Comparison of ENCODE assay signal across 5 cellular contexts in the genomic region with DNA sequence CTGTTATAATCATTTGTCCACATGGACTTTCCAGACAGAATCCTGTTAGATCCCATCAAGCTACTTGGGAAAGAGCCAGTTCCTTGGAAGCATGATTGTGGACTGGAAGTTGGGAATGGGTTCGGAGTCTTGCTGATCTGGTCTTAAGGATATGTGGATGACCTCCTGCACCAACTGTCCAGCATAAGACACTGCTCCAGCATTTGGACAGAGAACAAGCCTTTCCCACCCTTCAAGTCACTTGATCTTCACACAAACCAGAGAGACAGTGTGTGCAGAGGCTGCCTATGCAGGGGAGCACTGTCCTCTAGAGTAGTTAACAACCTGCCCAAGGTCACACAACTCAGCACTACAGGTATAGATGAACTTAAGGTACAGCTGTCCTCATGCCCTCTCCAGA.
TF ChIP-seq lines count a peak whose summit lies in the region.

No MANE protein-coding gene starts in this region.

TF ChIP-seq in SK-N-SH, 30 proteins besides CTCF, POLR2A, EP300 and RAD21:
- no peak for TF ChIP-seq RCOR1 (IDR thresholded peaks at IDR 0.05; ENCODE audit: low read length)
- TF ChIP-seq, protein P1, sequence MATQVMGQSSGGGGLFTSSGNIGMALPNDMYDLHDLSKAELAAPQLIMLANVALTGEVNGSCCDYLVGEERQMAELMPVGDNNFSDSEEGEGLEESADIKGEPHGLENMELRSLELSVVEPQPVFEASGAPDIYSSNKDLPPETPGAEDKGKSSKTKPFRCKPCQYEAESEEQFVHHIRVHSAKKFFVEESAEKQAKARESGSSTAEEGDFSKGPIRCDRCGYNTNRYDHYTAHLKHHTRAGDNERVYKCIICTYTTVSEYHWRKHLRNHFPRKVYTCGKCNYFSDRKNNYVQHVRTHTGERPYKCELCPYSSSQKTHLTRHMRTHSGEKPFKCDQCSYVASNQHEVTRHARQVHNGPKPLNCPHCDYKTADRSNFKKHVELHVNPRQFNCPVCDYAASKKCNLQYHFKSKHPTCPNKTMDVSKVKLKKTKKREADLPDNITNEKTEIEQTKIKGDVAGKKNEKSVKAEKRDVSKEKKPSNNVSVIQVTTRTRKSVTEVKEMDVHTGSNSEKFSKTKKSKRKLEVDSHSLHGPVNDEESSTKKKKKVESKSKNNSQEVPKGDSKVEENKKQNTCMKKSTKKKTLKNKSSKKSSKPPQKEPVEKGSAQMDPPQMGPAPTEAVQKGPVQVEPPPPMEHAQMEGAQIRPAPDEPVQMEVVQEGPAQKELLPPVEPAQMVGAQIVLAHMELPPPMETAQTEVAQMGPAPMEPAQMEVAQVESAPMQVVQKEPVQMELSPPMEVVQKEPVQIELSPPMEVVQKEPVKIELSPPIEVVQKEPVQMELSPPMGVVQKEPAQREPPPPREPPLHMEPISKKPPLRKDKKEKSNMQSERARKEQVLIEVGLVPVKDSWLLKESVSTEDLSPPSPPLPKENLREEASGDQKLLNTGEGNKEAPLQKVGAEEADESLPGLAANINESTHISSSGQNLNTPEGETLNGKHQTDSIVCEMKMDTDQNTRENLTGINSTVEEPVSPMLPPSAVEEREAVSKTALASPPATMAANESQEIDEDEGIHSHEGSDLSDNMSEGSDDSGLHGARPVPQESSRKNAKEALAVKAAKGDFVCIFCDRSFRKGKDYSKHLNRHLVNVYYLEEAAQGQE (IDR thresholded peaks at IDR 0.05; ENCODE audit: low read depth, low read length), result peak; percentile 82

TF ChIP-seq in SK-N-SH treated with all-trans-retinoic acid at 6 μM for 48 hours, 23 proteins besides CTCF, POLR2A, EP300 and RAD21:
- TF ChIP-seq, protein P2, sequence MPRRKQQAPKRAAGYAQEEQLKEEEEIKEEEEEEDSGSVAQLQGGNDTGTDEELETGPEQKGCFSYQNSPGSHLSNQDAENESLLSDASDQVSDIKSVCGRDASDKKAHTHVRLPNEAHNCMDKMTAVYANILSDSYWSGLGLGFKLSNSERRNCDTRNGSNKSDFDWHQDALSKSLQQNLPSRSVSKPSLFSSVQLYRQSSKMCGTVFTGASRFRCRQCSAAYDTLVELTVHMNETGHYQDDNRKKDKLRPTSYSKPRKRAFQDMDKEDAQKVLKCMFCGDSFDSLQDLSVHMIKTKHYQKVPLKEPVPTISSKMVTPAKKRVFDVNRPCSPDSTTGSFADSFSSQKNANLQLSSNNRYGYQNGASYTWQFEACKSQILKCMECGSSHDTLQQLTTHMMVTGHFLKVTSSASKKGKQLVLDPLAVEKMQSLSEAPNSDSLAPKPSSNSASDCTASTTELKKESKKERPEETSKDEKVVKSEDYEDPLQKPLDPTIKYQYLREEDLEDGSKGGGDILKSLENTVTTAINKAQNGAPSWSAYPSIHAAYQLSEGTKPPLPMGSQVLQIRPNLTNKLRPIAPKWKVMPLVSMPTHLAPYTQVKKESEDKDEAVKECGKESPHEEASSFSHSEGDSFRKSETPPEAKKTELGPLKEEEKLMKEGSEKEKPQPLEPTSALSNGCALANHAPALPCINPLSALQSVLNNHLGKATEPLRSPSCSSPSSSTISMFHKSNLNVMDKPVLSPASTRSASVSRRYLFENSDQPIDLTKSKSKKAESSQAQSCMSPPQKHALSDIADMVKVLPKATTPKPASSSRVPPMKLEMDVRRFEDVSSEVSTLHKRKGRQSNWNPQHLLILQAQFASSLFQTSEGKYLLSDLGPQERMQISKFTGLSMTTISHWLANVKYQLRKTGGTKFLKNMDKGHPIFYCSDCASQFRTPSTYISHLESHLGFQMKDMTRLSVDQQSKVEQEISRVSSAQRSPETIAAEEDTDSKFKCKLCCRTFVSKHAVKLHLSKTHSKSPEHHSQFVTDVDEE (CRISPR knock-in tag; IDR thresholded peaks at IDR 0.05), result no peak
- no peak for TF ChIP-seq ARNTL (CRISPR knock-in tag; IDR thresholded peaks at IDR 0.05; ENCODE audit: borderline replicate concordance, low read depth)
- TF ChIP-seq ZNF8 (CRISPR knock-in tag; IDR thresholded peaks at IDR 0.05), result no peak
TF ChIP-seq in SK-N-SH treated with all-trans-retinoic acid at 6 μM for 48 hours: peak in this region for 0.

TF ChIP-seq in IMR-90, 13 proteins besides CTCF, POLR2A, EP300 and RAD21:
- TF ChIP-seq FOS (IDR thresholded peaks at IDR 0.05; ENCODE audit: low read depth, low read length) (no peak), NFE2L2 (IDR thresholded peaks at IDR 0.05; ENCODE audit: low read depth, low read length) (no peak)

TF ChIP-seq in WTC11, 78 proteins besides CTCF, POLR2A, EP300 and RAD21:
- TF ChIP-seq ZNF219 (CRISPR knock-in tag; IDR thresholded peaks at IDR 0.05; ENCODE audit: borderline replicate concordance), result 0 out of 2 replicates have a peak, but pooled peaks have one; percentile 33
- TF ChIP-seq, protein P3, sequence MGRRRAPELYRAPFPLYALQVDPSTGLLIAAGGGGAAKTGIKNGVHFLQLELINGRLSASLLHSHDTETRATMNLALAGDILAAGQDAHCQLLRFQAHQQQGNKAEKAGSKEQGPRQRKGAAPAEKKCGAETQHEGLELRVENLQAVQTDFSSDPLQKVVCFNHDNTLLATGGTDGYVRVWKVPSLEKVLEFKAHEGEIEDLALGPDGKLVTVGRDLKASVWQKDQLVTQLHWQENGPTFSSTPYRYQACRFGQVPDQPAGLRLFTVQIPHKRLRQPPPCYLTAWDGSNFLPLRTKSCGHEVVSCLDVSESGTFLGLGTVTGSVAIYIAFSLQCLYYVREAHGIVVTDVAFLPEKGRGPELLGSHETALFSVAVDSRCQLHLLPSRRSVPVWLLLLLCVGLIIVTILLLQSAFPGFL (CRISPR knock-in tag; IDR thresholded peaks at IDR 0.05; ENCODE audit: borderline replicate concordance), result no peak

TF ChIP-seq in H1, 55 proteins besides CTCF, POLR2A, EP300 and RAD21:
- peak; percentile 30 for TF ChIP-seq EZH2 (IDR thresholded peaks at IDR 0.05; ENCODE audit: low read depth, low read length, severe bottlenecking)
- no peak for TF ChIP-seq CHD1 (IDR thresholded peaks at IDR 0.05; ENCODE audit: low read depth, low read length)
- no peak for TF ChIP-seq TBP (IDR thresholded peaks at IDR 0.05; ENCODE audit: low read depth, low read length)
- peak; percentile 65; the same call in 1 of the 2 replicates for TF ChIP-seq SUZ12 (IDR thresholded peaks at IDR 0.05; ENCODE audit: low read length)
- TF ChIP-seq, protein P4, sequence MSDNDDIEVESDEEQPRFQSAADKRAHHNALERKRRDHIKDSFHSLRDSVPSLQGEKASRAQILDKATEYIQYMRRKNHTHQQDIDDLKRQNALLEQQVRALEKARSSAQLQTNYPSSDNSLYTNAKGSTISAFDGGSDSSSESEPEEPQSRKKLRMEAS (IDR thresholded peaks at IDR 0.05), result no peak
- no peak for TF ChIP-seq KDM4A (IDR thresholded peaks at IDR 0.05; ENCODE audit: low read depth, low read length, severe bottlenecking)
- no peak for TF ChIP-seq ASH2L (IDR thresholded peaks at IDR 0.05; ENCODE audit: low read length)
- TF ChIP-seq, protein P5, sequence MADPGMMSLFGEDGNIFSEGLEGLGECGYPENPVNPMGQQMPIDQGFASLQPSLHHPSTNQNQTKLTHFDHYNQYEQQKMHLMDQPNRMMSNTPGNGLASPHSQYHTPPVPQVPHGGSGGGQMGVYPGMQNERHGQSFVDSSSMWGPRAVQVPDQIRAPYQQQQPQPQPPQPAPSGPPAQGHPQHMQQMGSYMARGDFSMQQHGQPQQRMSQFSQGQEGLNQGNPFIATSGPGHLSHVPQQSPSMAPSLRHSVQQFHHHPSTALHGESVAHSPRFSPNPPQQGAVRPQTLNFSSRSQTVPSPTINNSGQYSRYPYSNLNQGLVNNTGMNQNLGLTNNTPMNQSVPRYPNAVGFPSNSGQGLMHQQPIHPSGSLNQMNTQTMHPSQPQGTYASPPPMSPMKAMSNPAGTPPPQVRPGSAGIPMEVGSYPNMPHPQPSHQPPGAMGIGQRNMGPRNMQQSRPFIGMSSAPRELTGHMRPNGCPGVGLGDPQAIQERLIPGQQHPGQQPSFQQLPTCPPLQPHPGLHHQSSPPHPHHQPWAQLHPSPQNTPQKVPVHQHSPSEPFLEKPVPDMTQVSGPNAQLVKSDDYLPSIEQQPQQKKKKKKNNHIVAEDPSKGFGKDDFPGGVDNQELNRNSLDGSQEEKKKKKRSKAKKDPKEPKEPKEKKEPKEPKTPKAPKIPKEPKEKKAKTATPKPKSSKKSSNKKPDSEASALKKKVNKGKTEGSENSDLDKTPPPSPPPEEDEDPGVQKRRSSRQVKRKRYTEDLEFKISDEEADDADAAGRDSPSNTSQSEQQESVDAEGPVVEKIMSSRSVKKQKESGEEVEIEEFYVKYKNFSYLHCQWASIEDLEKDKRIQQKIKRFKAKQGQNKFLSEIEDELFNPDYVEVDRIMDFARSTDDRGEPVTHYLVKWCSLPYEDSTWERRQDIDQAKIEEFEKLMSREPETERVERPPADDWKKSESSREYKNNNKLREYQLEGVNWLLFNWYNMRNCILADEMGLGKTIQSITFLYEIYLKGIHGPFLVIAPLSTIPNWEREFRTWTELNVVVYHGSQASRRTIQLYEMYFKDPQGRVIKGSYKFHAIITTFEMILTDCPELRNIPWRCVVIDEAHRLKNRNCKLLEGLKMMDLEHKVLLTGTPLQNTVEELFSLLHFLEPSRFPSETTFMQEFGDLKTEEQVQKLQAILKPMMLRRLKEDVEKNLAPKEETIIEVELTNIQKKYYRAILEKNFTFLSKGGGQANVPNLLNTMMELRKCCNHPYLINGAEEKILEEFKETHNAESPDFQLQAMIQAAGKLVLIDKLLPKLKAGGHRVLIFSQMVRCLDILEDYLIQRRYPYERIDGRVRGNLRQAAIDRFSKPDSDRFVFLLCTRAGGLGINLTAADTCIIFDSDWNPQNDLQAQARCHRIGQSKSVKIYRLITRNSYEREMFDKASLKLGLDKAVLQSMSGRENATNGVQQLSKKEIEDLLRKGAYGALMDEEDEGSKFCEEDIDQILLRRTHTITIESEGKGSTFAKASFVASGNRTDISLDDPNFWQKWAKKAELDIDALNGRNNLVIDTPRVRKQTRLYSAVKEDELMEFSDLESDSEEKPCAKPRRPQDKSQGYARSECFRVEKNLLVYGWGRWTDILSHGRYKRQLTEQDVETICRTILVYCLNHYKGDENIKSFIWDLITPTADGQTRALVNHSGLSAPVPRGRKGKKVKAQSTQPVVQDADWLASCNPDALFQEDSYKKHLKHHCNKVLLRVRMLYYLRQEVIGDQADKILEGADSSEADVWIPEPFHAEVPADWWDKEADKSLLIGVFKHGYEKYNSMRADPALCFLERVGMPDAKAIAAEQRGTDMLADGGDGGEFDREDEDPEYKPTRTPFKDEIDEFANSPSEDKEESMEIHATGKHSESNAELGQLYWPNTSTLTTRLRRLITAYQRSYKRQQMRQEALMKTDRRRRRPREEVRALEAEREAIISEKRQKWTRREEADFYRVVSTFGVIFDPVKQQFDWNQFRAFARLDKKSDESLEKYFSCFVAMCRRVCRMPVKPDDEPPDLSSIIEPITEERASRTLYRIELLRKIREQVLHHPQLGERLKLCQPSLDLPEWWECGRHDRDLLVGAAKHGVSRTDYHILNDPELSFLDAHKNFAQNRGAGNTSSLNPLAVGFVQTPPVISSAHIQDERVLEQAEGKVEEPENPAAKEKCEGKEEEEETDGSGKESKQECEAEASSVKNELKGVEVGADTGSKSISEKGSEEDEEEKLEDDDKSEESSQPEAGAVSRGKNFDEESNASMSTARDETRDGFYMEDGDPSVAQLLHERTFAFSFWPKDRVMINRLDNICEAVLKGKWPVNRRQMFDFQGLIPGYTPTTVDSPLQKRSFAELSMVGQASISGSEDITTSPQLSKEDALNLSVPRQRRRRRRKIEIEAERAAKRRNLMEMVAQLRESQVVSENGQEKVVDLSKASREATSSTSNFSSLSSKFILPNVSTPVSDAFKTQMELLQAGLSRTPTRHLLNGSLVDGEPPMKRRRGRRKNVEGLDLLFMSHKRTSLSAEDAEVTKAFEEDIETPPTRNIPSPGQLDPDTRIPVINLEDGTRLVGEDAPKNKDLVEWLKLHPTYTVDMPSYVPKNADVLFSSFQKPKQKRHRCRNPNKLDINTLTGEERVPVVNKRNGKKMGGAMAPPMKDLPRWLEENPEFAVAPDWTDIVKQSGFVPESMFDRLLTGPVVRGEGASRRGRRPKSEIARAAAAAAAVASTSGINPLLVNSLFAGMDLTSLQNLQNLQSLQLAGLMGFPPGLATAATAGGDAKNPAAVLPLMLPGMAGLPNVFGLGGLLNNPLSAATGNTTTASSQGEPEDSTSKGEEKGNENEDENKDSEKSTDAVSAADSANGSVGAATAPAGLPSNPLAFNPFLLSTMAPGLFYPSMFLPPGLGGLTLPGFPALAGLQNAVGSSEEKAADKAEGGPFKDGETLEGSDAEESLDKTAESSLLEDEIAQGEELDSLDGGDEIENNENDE (IDR thresholded peaks at IDR 0.05; ENCODE audit: insufficient replicate concordance, low read length), result no peak
- no peak for TF ChIP-seq CBX8 (IDR thresholded peaks at IDR 0.05; ENCODE audit: borderline replicate concordance, low read depth, low read length)
